Comparison of ENCODE assay signal across 13 cellular contexts in the genomic region with DNA sequence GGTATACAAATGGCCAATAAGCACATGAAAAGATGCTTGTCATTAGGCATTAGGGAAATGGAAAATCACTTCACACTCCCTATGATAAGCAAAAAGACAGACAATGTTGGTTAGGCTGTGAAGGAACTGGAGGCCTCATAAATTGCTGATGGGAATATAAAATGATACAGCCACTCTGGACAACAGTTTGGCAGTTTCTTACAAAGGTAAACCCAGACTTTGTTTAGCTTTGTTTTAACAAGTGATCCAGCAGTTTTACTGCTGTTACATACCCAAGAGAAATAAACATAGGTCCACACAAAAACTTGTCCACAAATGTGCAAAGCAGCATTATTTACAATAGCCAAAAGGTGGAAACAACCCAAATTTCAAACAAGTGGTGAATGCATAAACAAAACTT. TPM values are rescaled to one million over a fixed set of nuclear protein-coding genes. Genes with fewer than 3 reads are reported as not detected.
DNase-seq lines count a peak whose midpoint lies in the region; ATAC-seq, FAIRE-seq and TF ChIP-seq lines count a peak whose summit lies in the region.
"Had no signal": no experiment of that assay in that cellular context is flagged by ENCODE, and none has a peak within 500 bp of the region (broad histone marks: within the 10 kb centered on the region; RNA-seq: fewer than 3 reads in every experiment).

No MANE protein-coding gene starts in this region.

- peaks cover 39% of the 10 kb centered on the region for H4K20me1 ChIP-seq in Loucy (ENCODE audit: insufficient read depth, low read length, poor library complexity, severe bottlenecking)

- no peak overlapping the region for H2AFZ ChIP-seq in Loucy (ENCODE audit: low read length)
- H2AFZ ChIP-seq: GM23248 had no signal

- peaks cover 9% of the 10 kb centered on the region; the same call in 1 of the 2 replicates for H3F3A ChIP-seq in Loucy (ENCODE audit: low read depth)

- H3K9me2 ChIP-seq in Loucy (replicated peaks; ENCODE audit: low read depth, low read length): no peaks in the 10 kb centered on the region

- H3K9me3 ChIP-seq in Loucy (ENCODE audit: insufficient read depth, low read depth, low read length) (no peaks in the 10 kb centered on the region), muscle layer of colon (ENCODE audit: low read length) (no peaks in the 10 kb centered on the region)
- H3K9me3 ChIP-seq: A549 had no signal

- DNase-seq in H54 (ENCODE audit: insufficient read length, low spot score) (no peak), KG1 (lab: John Stamatoyannopoulos, UW) (no peak), occipital lobe (lab: John Stamatoyannopoulos, UW) (no peak)
- DNase-seq: DMS 273 treated with DMSO at 0.1 percent for 48 hours, GM23248, H7 had no signal

- no peak for TF ChIP-seq POLR2A in H54 (IDR thresholded peaks at IDR 0.05; ENCODE audit: low read depth, low read length)

- H3K4me1 ChIP-seq in Loucy (ENCODE audit: insufficient read depth, low read length, poor library complexity, severe bottlenecking) (peaks cover 39% of the 10 kb centered on the region), muscle layer of colon (ENCODE audit: insufficient read depth, low read length) (peaks cover 26% of the 10 kb centered on the region)

- H3K79me2 ChIP-seq in Loucy (ENCODE audit: insufficient read depth, low read length): peaks cover 98% of the 10 kb centered on the region

- peak overlapping the region; percentile 98 for H3K4me2 ChIP-seq in Loucy (ENCODE audit: low read depth, low read length, poor library complexity, severe bottlenecking)
- H3K4me2 ChIP-seq: A549 had no signal

- H3K9ac ChIP-seq in Loucy (ENCODE audit: low read depth, low read length, poor library complexity, severe bottlenecking) (peak overlapping the region; percentile 18), muscle layer of colon (ENCODE audit: low read length) (no peak overlapping the region)
- H3K9ac ChIP-seq: GM23248 had no signal

- ATAC-seq in GM19023 (IDR thresholded peaks at IDR 0.05; ENCODE audit: unreplicated experiment) (no peak), HG03025 (IDR thresholded peaks at IDR 0.05; ENCODE audit: low FRiP score, unreplicated experiment) (no peak)
- ATAC-seq: A549, K562 had no signal

- FAIRE-seq in H54 (lab: Jason Lieb, UNC): peak; percentile 6
- FAIRE-seq: A549, K562 had no signal

- H3K4me3 ChIP-seq in Loucy (ENCODE audit: low read length, poor library complexity, severe bottlenecking) (peak overlapping the region; percentile 94), muscle layer of colon (ENCODE audit: low read depth in 1 of 2, low read length in 2 of 2) (no peak overlapping the region)
- H3K4me3 ChIP-seq: A549, GM23248, K562 had no signal

- H3K36me3 ChIP-seq in Loucy (ENCODE audit: insufficient read depth, low read length) (no peaks in the 10 kb centered on the region), muscle layer of colon (ENCODE audit: insufficient read depth, low read length) (no peaks in the 10 kb centered on the region)

- H3K27me3 ChIP-seq in Loucy (ENCODE audit: insufficient read depth, low read length, poor library complexity, severe bottlenecking) (no peaks in the 10 kb centered on the region), muscle layer of colon (ENCODE audit: control insufficient read depth in 1 of 2, insufficient read depth in 2 of 2, low read length in 2 of 2) (no peaks in the 10 kb centered on the region)

- H3K27ac ChIP-seq in muscle layer of colon (ENCODE audit: low read depth, low read length): peak overlapping the region; percentile 35
- H3K27ac ChIP-seq: A549, GM23248, HL-60 had no signal

- no peak for TF ChIP-seq CTCF in Loucy (conservative IDR thresholded peaks at IDR 0.05; ENCODE audit: low read length)

RNA-seq across cellular contexts. Expression of gene RPS6KA5, which starts 5.4 kb away (rescaled TPM):
- 11.2 TPM for total RNA-seq in occipital lobe

RNA-seq across cellular contexts. Expression of gene DGLUCY, which starts 58.9 kb away (rescaled TPM):
- 20.1 TPM for total RNA-seq in occipital lobe
